10 cellular contexts compared by ENCODE assay signal in the genomic region with DNA sequence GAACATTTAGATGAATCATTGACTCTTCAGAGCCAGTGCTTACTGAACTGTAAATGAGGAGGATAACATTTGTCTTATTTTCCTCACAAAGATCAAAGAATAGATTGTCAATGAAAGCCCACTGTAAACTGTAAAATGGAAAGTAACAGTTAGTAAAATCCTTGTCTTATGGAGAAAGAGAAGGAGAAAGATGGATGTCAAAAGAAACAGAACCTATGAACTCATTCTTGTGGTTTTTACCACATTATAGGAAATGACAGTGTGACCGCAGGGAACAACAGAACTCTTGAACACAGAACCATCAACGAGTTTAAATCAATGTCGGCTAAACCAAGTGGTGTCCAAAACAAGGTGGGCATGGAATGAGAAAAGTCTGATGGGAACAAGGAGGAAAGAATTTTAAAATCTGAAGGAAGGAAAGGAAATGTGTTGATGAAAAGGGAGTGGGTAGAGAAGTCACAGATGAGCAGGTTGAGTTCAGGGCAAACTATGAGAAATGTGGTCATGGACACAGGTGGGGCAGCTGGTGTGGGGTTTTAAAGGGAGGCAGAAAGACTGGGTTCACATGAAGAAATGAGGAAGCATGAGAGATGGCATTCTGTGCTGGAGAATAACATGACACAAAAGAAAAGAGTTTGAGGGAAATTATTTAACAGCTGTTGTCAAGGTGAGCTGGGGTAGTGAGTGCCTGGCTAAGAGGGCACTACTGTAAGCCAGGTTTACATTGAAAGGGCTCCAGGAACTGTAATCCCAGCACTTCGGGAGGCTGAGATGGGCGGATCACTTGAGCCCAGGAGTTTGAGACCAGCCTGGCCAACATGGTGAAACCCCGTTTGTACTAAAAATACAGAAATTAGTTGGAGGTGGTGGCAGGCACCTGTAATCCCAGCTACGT. TPM values are rescaled to one million over a fixed set of nuclear protein-coding genes. Genes with fewer than 3 reads are reported as not detected.
DNase-seq lines count a peak whose midpoint lies in the region; ATAC-seq, FAIRE-seq and TF ChIP-seq lines count a peak whose summit lies in the region.
"Had no signal": no experiment of that assay in that cellular context is flagged by ENCODE, and none has a peak within 500 bp of the region (broad histone marks: within the 10 kb centered on the region; RNA-seq: fewer than 3 reads in every experiment).

No MANE protein-coding gene starts in this region.

- TF ChIP-seq CTCF in pancreas (IDR thresholded peaks at IDR 0.05): no peak

- H3K27ac ChIP-seq in pancreas: peak overlapping the region; percentile 54 to 74 (median 68)
- H3K27ac ChIP-seq: adrenal gland, lower lobe of right lung had no signal

- no peaks in the 10 kb centered on the region for H3K27me3 ChIP-seq in pancreas
- H3K27me3 ChIP-seq: adrenal gland had no signal

- intact Hi-C loops in pancreas (cut with DNase I): no loop called here

- DNase-seq in GM12891 (ENCODE audit: insufficient read length, low spot score) (no peak), SKM-1 (lab: John Stamatoyannopoulos, UW; ENCODE audit: unreplicated experiment) (peak; percentile 42), pancreas (peak in 1 of 6 donors; percentile 35), NCI-H146 (lab: John Stamatoyannopoulos, UW) (no peak)
- DNase-seq: adrenal gland; CD8-positive, alpha-beta memory T cell; lower lobe of right lung had no signal

- TF ChIP-seq POLR2A in GM12891 (IDR thresholded peaks at IDR 0.05; ENCODE audit: low read depth, low read length): no peak

- no peak overlapping the region for H3K4me3 ChIP-seq in pancreas
- H3K4me3 ChIP-seq: adrenal gland, lower lobe of right lung had no signal

- WGBS in pancreas, 2 donors: 66 to 70% methylated on average over 7 of the region's 7 CpGs

- peaks cover 16 to 38% (median 34%) of the 10 kb centered on the region in 3 donors for H3K4me1 ChIP-seq in pancreas
- H3K4me1 ChIP-seq: adrenal gland, lower lobe of right lung had no signal

- FAIRE-seq in GM12891 (lab: Jason Lieb, UNC): peak; percentile 69
- FAIRE-seq in pancreas (lab: Jason Lieb, UNC): no peak

- H3K9me3 ChIP-seq in pancreas: no peaks in the 10 kb centered on the region
- H3K9me3 ChIP-seq: adrenal gland, lower lobe of right lung had no signal

- H3K36me3 ChIP-seq in pancreas: no peaks in the 10 kb centered on the region
- H3K36me3 ChIP-seq: lower lobe of right lung had no signal

- ATAC-seq in HG03060 (IDR thresholded peaks at IDR 0.05; ENCODE audit: low read depth, unreplicated experiment) (peak; percentile 35), pancreas (peak; percentile 37 to 57 (median 54)), GM18861 (IDR thresholded peaks at IDR 0.05; ENCODE audit: unreplicated experiment) (no peak), GM18511 (IDR thresholded peaks at IDR 0.05; ENCODE audit: unreplicated experiment) (no peak)

TF ChIP-seq in GM12891, 5 proteins besides CTCF, POLR2A, EP300 and RAD21:
- no peak for TF ChIP-seq POU2F2 (IDR thresholded peaks at IDR 0.05; ENCODE audit: low read depth, low read length)
- TF ChIP-seq POLR2AphosphoS5 (IDR thresholded peaks at IDR 0.05; ENCODE audit: low read depth, low read length): no peak
- no peak for TF ChIP-seq SPI1 (IDR thresholded peaks at IDR 0.05; ENCODE audit: low read depth, low read length)
- TF ChIP-seq TAF1 (IDR thresholded peaks at IDR 0.05; ENCODE audit: low read depth, low read length): no peak
- no peak for TF ChIP-seq PAX5 (IDR thresholded peaks at IDR 0.05; ENCODE audit: insufficient read depth, low read length, severe bottlenecking)
TF ChIP-seq in GM12891: peak in this region for 0.

RNA-seq across cellular contexts. Expression of gene ETV5, which starts 42.4 kb away (rescaled TPM):
- 15.7 TPM for polyA plus RNA-seq in GM12891 (2012; ENCODE audit: low read depth, missing spikeins)
- 10 to 100 TPM; 17.1 to 58.5 (median 32.0) TPM for total RNA-seq in pancreas
- 10 to 100 TPM; 12.2 to 12.9 TPM for polyA plus RNA-seq in pancreas
- polyA plus RNA-seq: CD8-positive, alpha-beta memory T cell had no signal

Comparison
In these comparisons a context has a peak if more than half of its experiments do, and no peak if none do; other contexts are left out.
1. ATAC-seq: peak in HG03060 (single experiment) and pancreas (4 of 4); none in GM18861 (single experiment) and GM18511 (single experiment).